Comparison of ENCODE assay signal across 1 cellular context in the genomic region with DNA sequence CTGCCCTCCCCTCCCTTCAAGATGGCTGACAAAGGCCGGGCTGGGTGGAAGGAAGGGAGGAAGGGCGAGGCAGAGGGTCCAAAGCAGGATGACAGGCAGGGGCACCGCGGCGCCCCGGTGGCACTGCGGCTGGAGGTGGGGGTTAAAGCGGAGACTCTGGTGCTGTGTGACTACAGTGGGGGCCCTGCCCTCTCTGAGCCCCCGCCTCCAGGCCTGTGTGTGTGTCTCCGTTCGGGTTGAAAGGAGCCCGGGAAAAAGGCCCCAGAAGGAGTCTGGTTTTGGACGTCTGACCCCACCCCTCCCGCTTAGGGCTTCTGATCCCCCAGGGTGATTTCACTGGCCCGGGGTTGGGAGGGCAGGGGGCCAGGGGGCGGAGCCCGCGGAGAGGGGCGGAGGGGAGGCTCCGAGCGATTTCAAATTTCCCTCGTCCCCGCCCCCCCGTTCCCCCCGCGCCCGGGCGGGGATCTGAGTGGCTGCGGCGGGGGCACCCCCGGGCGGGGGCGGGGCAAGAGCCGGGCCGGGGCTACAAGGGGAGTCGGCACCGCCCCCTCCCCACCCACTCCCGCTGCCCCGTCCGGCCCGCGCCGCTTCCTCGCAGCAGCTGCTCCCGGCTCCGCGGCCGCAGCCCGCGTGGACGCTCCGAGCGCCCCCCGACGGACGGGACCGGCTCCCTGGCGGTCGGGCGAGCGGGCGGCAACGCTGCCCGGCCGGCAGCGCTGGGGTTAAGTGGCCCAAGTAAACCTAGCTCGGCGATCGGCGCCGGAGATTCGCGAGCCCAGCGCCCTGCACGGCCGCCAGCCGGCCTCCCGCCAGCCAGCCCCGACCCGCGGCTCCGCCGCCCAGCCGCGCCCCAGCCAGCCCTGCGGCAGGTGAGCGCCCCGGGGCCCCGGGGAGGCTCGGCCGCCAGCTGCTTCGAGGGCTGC.
TF ChIP-seq lines count a peak whose summit lies in the region.

A gene (plus strand): TSS at position 555 of the 923 bp plus-strand sequence. CDS start 17,939 bp downstream, outside the sequence.

TF ChIP-seq in K562, 482 proteins besides CTCF, POLR2A, EP300 and RAD21 (continued from another document):
- TF ChIP-seq, protein P1, sequence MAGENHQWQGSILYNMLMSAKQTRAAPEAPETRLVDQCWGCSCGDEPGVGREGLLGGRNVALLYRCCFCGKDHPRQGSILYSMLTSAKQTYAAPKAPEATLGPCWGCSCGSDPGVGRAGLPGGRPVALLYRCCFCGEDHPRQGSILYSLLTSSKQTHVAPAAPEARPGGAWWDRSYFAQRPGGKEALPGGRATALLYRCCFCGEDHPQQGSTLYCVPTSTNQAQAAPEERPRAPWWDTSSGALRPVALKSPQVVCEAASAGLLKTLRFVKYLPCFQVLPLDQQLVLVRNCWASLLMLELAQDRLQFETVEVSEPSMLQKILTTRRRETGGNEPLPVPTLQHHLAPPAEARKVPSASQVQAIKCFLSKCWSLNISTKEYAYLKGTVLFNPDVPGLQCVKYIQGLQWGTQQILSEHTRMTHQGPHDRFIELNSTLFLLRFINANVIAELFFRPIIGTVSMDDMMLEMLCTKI (IDR thresholded peaks at IDR 0.05; ENCODE audit: partially characterized antibody) = no peak
- TF ChIP-seq HIVEP1 (CRISPR knock-in tag; IDR thresholded peaks at IDR 0.05) (0 out of 2 replicates have a peak, but pooled peaks have one; percentile 55), PHF8 (IDR thresholded peaks at IDR 0.05; ENCODE audit: borderline replicate concordance, low read length) (peak; percentile 60; the same call in 1 of the 2 replicates), GTF2F1 (IDR thresholded peaks at IDR 0.05; ENCODE audit: low read depth, low read length) (no peak), ZNF589 (CRISPR knock-in tag; IDR thresholded peaks at IDR 0.05; ENCODE audit: low read depth) (0 out of 2 replicates have a peak, but pooled peaks have one; percentile 68), NR2C1 (IDR thresholded peaks at IDR 0.05) (no peak), NR2C1 (tag; IDR thresholded peaks at IDR 0.05) (0 out of 2 replicates have a peak, but pooled peaks have one; percentile 33), ELF2 (CRISPR knock-in tag; IDR thresholded peaks at IDR 0.05) (no peak), MAZ (CRISPR knock-in tag; conservative IDR thresholded peaks at IDR 0.05 in 1 of 2, IDR thresholded peaks at IDR 0.05 in 1 of 2) (peak; percentile 78 to 87), ELF1 (tag; IDR thresholded peaks at IDR 0.05) (peak; percentile 35; the same call in 1 of the 2 replicates), RNF2 (IDR thresholded peaks at IDR 0.05) (no peak), NFE2 (IDR thresholded peaks at IDR 0.05; ENCODE audit: low read depth) (0 out of 2 replicates have a peak, but pooled peaks have one; percentile 0), SIN3B (IDR thresholded peaks at IDR 0.05; ENCODE audit: low read depth) (peak; percentile 72; the same call in 1 of the 2 replicates), ATF7 (IDR thresholded peaks at IDR 0.05) (0 out of 2 replicates have a peak, but pooled peaks have one; percentile 8), CREM (IDR thresholded peaks at IDR 0.05; ENCODE audit: low read depth) (peak; percentile 52; the same call in 1 of the 2 replicates), FOSL1 (tag; conservative IDR thresholded peaks at IDR 0.05) (peak; percentile 28; the same call in 1 of the 2 replicates), NONO (IDR thresholded peaks at IDR 0.05; ENCODE audit: low read depth in 2 of 2, low read length in 1 of 2) (peak; percentile 93 to 95), YY1 (IDR thresholded peaks at IDR 0.05; ENCODE audit: borderline replicate concordance in 1 of 3, control insufficient read depth in 1 of 3, extremely low read depth in 1 of 3, insufficient read depth in 3 of 3, insufficient read length in 1 of 3, insufficient replicate concordance in 2 of 3, low read depth in 1 of 3, low read length in 2 of 3) (peak; percentile 53 to 93 (median 80)), ZNF408 (CRISPR knock-in tag; IDR thresholded peaks at IDR 0.05; ENCODE audit: low read depth) (no peak), U2AF1 (optimal IDR thresholded peaks at IDR 0.05; ENCODE audit: low read depth, low read length) (peak; percentile 39), NEUROD1 (IDR thresholded peaks at IDR 0.05; ENCODE audit: borderline replicate concordance, low read depth, low read length, partially characterized antibody) (no peak), RCOR1 (IDR thresholded peaks at IDR 0.05; ENCODE audit: borderline replicate concordance in 1 of 2, low read depth in 2 of 2, low read length in 2 of 2) (peak in 1 of 2 experiments; percentile 73; a peak in 2 of 4 replicates), POLR2B (IDR thresholded peaks at IDR 0.05; ENCODE audit: low read depth, partially characterized antibody) (peak; percentile 57), RBBP5 (IDR thresholded peaks at IDR 0.05; ENCODE audit: borderline replicate concordance, insufficient read depth, low read length, poor library complexity, severe bottlenecking) (peak; percentile 90)
- TF ChIP-seq, protein P2, sequence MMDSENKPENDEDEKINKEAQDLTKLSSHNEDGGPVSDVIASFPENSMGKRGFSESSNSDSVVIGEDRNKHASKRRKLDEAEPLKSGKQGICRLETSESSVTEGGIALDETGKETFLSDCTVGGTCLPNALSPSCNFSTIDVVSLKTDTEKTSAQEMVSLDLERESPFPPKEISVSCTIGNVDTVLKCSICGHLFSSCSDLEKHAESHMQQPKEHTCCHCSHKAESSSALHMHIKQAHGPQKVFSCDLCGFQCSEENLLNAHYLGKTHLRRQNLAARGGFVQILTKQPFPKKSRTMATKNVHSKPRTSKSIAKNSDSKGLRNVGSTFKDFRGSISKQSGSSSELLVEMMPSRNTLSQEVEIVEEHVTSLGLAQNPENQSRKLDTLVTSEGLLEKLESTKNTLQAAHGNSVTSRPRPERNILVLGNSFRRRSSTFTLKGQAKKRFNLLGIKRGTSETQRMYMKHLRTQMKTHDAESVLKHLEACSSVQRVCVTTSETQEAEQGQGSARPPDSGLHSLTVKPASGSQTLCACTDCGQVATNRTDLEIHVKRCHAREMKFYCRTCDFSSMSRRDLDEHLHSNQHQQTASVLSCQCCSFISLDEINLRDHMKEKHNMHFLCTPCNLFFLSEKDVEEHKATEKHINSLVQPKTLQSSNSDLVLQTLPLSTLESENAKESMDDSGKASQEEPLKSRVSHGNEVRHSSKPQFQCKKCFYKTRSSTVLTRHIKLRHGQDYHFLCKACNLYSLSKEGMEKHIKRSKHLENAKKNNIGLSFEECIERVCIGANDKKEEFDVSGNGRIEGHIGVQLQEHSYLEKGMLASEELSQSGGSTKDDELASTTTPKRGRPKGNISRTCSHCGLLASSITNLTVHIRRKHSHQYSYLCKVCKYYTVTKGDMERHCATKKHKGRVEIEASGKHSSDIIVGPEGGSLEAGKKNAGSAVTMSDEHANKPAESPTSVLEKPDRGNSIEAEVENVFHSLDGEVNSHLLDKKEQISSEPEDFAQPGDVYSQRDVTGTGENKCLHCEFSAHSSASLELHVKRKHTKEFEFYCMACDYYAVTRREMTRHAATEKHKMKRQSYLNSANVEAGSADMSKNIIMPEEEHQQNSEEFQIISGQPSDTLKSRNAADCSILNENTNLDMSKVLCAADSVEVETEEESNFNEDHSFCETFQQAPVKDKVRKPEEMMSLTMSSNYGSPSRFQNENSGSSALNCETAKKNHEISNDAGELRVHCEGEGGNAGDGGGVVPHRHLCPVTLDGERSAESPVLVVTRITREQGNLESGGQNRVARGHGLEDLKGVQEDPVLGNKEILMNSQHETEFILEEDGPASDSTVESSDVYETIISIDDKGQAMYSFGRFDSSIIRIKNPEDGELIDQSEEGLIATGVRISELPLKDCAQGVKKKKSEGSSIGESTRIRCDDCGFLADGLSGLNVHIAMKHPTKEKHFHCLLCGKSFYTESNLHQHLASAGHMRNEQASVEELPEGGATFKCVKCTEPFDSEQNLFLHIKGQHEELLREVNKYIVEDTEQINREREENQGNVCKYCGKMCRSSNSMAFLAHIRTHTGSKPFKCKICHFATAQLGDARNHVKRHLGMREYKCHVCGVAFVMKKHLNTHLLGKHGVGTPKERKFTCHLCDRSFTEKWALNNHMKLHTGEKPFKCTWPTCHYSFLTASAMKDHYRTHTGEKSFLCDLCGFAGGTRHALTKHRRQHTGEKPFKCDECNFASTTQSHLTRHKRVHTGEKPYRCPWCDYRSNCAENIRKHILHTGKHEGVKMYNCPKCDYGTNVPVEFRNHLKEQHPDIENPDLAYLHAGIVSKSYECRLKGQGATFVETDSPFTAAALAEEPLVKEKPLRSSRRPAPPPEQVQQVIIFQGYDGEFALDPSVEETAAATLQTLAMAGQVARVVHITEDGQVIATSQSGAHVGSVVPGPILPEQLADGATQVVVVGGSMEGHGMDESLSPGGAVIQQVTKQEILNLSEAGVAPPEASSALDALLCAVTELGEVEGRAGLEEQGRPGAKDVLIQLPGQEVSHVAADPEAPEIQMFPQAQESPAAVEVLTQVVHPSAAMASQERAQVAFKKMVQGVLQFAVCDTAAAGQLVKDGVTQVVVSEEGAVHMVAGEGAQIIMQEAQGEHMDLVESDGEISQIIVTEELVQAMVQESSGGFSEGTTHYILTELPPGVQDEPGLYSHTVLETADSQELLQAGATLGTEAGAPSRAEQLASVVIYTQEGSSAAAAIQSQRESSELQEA (IDR thresholded peaks at IDR 0.05; ENCODE audit: low read depth) = no peak
- TF ChIP-seq, protein P3, sequence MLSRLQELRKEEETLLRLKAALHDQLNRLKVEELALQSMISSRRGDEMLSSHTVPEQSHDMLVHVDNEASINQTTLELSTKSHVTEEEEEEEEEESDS (CRISPR knock-in tag; IDR thresholded peaks at IDR 0.05) = no peak
- TF ChIP-seq, protein P4, sequence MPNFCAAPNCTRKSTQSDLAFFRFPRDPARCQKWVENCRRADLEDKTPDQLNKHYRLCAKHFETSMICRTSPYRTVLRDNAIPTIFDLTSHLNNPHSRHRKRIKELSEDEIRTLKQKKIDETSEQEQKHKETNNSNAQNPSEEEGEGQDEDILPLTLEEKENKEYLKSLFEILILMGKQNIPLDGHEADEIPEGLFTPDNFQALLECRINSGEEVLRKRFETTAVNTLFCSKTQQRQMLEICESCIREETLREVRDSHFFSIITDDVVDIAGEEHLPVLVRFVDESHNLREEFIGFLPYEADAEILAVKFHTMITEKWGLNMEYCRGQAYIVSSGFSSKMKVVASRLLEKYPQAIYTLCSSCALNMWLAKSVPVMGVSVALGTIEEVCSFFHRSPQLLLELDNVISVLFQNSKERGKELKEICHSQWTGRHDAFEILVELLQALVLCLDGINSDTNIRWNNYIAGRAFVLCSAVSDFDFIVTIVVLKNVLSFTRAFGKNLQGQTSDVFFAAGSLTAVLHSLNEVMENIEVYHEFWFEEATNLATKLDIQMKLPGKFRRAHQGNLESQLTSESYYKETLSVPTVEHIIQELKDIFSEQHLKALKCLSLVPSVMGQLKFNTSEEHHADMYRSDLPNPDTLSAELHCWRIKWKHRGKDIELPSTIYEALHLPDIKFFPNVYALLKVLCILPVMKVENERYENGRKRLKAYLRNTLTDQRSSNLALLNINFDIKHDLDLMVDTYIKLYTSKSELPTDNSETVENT (CRISPR knock-in tag; IDR thresholded peaks at IDR 0.05) = peak; percentile 89
- TF ChIP-seq, protein P5, sequence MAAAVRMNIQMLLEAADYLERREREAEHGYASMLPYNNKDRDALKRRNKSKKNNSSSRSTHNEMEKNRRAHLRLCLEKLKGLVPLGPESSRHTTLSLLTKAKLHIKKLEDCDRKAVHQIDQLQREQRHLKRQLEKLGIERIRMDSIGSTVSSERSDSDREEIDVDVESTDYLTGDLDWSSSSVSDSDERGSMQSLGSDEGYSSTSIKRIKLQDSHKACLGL (CRISPR knock-in tag; IDR thresholded peaks at IDR 0.05; ENCODE audit: borderline replicate concordance, poor library complexity, severe bottlenecking) = no peak
